ENCODE assay signal across 8 cellular contexts in the genomic region with DNA sequence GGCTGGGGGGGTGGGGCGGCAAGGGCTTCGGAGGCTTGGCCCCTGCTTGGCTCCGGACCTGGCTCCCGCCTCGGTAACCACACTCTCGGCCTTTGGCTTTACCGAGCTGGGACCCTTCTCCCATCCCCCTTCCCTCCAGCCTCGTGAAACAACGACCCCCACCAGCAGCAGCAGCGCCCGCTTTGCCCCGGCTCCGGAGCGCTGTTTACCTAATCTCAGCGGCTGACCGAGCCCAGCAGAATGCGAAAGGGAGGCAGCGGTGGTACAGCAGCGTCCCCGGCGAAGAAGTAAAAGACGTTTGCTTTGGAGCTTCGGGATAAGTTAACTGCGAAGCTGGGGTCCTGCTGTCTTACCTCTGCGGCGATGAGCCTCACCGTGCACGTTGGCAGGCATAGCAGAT. TPM values are rescaled to one million over a fixed set of nuclear protein-coding genes. Genes with fewer than 3 reads are reported as not detected.
DNase-seq lines count a peak whose midpoint lies in the region; ATAC-seq, FAIRE-seq and TF ChIP-seq lines count a peak whose summit lies in the region.

No MANE protein-coding gene starts in this region.

- H3K9me3 Mint-ChIP-seq in neural crest cell = no peaks in the 10 kb centered on the region

- peak; percentile 56 for DNase-seq in activated CD8-positive, alpha-beta memory T cell treated with anti-CD3 and anti-CD28 coated beads for 24 hours
- no peak for DNase-seq in activated CD8-positive, alpha-beta memory T cell treated with anti-CD3 and anti-CD28 coated beads, Interleukin-2, amount 50 U/mL, for 4 hours
- peak; percentile 2 to 6 for DNase-seq in activated CD4-positive, alpha-beta T cell treated with anti-CD3 and anti-CD28 coated beads, Interleukin-2, amount 50 U/mL, for 48 hours
- DNase-seq in fibroblast of villous mesenchyme (ENCODE audit: low read depth) = no peak
- peak; percentile 53 for DNase-seq in neural crest cell (ENCODE audit: low read depth, low spot score)
- DNase-seq in frontal cortex (ENCODE audit: low spot score in 2 of 2) = no peak

- peak overlapping the region; percentile 84 for H3K27ac Mint-ChIP-seq in neural crest cell (ENCODE audit: unreplicated experiment)

- FAIRE-seq in frontal cortex (lab: Jason Lieb, UNC) = no peak

- peak overlapping the region; percentile 96 for H3K4me3 Mint-ChIP-seq in neural crest cell

- peaks cover 44% of the 10 kb centered on the region for H3K4me1 Mint-ChIP-seq in neural crest cell

- TF ChIP-seq CTCF in fibroblast of villous mesenchyme (IDR thresholded peaks at IDR 0.05; ENCODE audit: insufficient read depth, low read depth, low read length) (no peak), neural crest cell (conservative IDR thresholded peaks at IDR 0.05) (no peak)

- peaks cover 9% of the 10 kb centered on the region for H3K27me3 Mint-ChIP-seq in neural crest cell (ENCODE audit: low read depth)

- H3K4me3 ChIP-seq in fibroblast of villous mesenchyme (ENCODE audit: low read depth, low read length) = peak overlapping the region; percentile 61

- no peaks in the 10 kb centered on the region for H3K36me3 Mint-ChIP-seq in neural crest cell (ENCODE audit: low read depth)

- ATAC-seq in GM21737 (IDR thresholded peaks at IDR 0.05; ENCODE audit: unreplicated experiment) (no peak), HG02623 (IDR thresholded peaks at IDR 0.05; ENCODE audit: unreplicated experiment) (no peak)

RNA-seq across cellular contexts. Expression of gene LARGE1, which starts 2.0 kb away (rescaled TPM):
- 13.4 and 15.5 TPM in 2 replicates for total RNA-seq in fibroblast of villous mesenchyme
- total RNA-seq in neural crest cell = 33.0 and 34.5 TPM in 2 replicates
- total RNA-seq in frontal cortex = 35.5 TPM

Comparison
In these comparisons a context has a peak if more than half of its experiments do, and no peak if none do; other contexts are left out.
1. DNase-seq: peak in activated CD8-positive, alpha-beta memory T cell treated with anti-CD3 and anti-CD28 coated beads for 24 hours (single experiment), activated CD4-positive, alpha-beta T cell treated with anti-CD3 and anti-CD28 coated beads, Interleukin-2, amount 50 U/mL, for 48 hours (2 of 2) and neural crest cell (single experiment); none in activated CD8-positive, alpha-beta memory T cell treated with anti-CD3 and anti-CD28 coated beads, Interleukin-2, amount 50 U/mL, for 4 hours (single experiment), fibroblast of villous mesenchyme (single experiment) and frontal cortex (0 of 2).